In the genomic region with DNA sequence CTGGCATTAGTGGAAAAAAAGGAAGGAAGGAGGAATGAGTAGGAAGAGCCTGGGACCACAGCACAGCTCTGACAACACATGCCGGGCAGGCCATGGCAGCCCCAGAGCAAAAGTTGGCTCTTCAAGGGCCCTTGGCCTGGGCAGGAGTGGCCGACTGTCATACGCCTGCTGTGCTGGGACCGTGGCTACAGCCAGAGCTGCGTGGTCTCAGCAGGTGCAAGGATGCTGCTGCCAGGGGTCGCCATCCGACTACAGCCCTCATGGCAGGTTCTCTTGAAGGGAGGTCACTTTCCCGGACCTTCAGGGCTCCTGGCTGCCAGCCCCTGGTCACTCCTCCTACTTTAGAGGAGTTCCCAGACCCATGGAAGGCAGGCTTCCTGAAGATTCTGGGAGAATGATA, we compare ENCODE assay signal across 18 cellular contexts.
DNase-seq lines count a peak whose midpoint lies in the region; ATAC-seq and TF ChIP-seq lines count a peak whose summit lies in the region.
"Had no signal": no experiment of that assay in that cellular context is flagged by ENCODE, and none has a peak within 500 bp of the region (broad histone marks: within the 10 kb centered on the region; RNA-seq: fewer than 3 reads in every experiment).

No MANE protein-coding gene starts in this region.

- DNase-seq in activated CD4-positive, alpha-beta T cell treated with anti-CD3 and anti-CD28 coated beads, Interleukin-2, amount 10 ng/mL, durations not matched to agents 7 days and 5 days: no peak
- DNase-seq in activated CD4-positive, alpha-beta T cell treated with anti-CD3 and anti-CD28 coated beads for 1 hour: no peak
- DNase-seq in IMR-90: no peak
- no peak for DNase-seq in neuronal stem cell (ENCODE audit: low spot score)
- DNase-seq in stimulated activated CD4-positive, alpha-beta T cell treated with anti-CD3 and anti-CD28 coated beads, Interleukin-12 subunit alpha, Interleukin-12 subunit beta, amount 100 ng/mL, for 4 hours: no peak
- DNase-seq in gastrocnemius medialis: no peak
- DNase-seq: 8988T; AML-193; CD4-positive, CD25-positive, alpha-beta regulatory T cell; COR-L47; DMS153; DMS79 treated with DMSO at 0.1 percent for 48 hours; EL had no signal

- TF ChIP-seq RAD21 in IMR-90 (IDR thresholded peaks at IDR 0.05; ENCODE audit: low read length): no peak

- H3K18ac ChIP-seq in IMR-90 (ENCODE audit: low read depth, low read length) (no peak overlapping the region), neuronal stem cell (ENCODE audit: low read length) (peak overlapping the region; percentile 69)

- no peak overlapping the region for H2BK12ac ChIP-seq in neuronal stem cell (ENCODE audit: low read length)

- no peaks in the 10 kb centered on the region for H3K79me1 ChIP-seq in IMR-90 (ENCODE audit: low read depth in 1 of 2, low read length in 2 of 2)
- no peaks in the 10 kb centered on the region for H3K79me1 ChIP-seq in neuronal stem cell (ENCODE audit: low read depth, low read length)

- no peak overlapping the region for H3K56ac ChIP-seq in IMR-90 (ENCODE audit: extremely low read depth, insufficient read depth, low read length)

- H3K4ac ChIP-seq in IMR-90 (ENCODE audit: low read depth, low read length): no peak overlapping the region
- no peak overlapping the region for H3K4ac ChIP-seq in neuronal stem cell (ENCODE audit: low read length)

- dilution Hi-C loops in IMR-90 (cut with HindIII; ENCODE audit: low sequenced_read_pairs, unreplicated experiment): no loop called here

- H3K27me3 ChIP-seq in IMR-90 (ENCODE audit: control insufficient read depth, insufficient read depth, low read length) (0 out of 2 replicates have a peak, but pooled peaks cover 3% of the 10 kb centered on the region), neuronal stem cell (ENCODE audit: control insufficient read depth in 3 of 3, insufficient read depth in 3 of 3, low read depth in 1 of 3, low read length in 3 of 3) (no peaks in the 10 kb centered on the region), gastrocnemius medialis (no peaks in the 10 kb centered on the region)
- H3K27me3 ChIP-seq: BLaER1 had no signal

- H3K14ac ChIP-seq in IMR-90 (replicated peaks; ENCODE audit: low read depth, low read length) (no peak overlapping the region), neuronal stem cell (ENCODE audit: low read length) (no peak overlapping the region)

- H3K4me2 ChIP-seq in IMR-90 (ENCODE audit: low read depth, low read length): no peak overlapping the region
- no peak overlapping the region for H3K4me2 ChIP-seq in neuronal stem cell (ENCODE audit: insufficient read depth, low read length, poor library complexity, severe bottlenecking)
- H3K4me2 ChIP-seq: BLaER1 had no signal

- H4K5ac ChIP-seq in IMR-90 (ENCODE audit: low read depth, low read length): no peak overlapping the region

- H2BK20ac ChIP-seq in IMR-90 (ENCODE audit: low read depth, low read length): no peak overlapping the region

- no peaks in the 10 kb centered on the region for H3K9me1 ChIP-seq in IMR-90 (ENCODE audit: insufficient read depth, low read length)

- no peak overlapping the region for H3K9ac ChIP-seq in IMR-90 (ENCODE audit: low read depth, low read length)
- H3K9ac ChIP-seq in neuronal stem cell (ENCODE audit: low read depth, low read length, poor library complexity): no peak overlapping the region
- H3K9ac ChIP-seq: BLaER1 had no signal

- BruUV-seq in IMR-90 (replicated peaks; lab: Mats Ljungman, UMichigan): no TSS peak

- H3K4me1 ChIP-seq in IMR-90 (ENCODE audit: control insufficient read depth, insufficient read depth, low read length): no peaks in the 10 kb centered on the region
- H3K4me1 ChIP-seq in neuronal stem cell (ENCODE audit: control insufficient read depth in 2 of 2, insufficient read depth in 1 of 2, low read depth in 1 of 2, low read length in 2 of 2): no peaks in the 10 kb centered on the region
- H3K4me1 ChIP-seq in gastrocnemius medialis: no peaks in the 10 kb centered on the region
- H3K4me1 ChIP-seq: BLaER1 had no signal

- H3K27ac ChIP-seq in IMR-90 (ENCODE audit: insufficient read depth, low read length) (no peak overlapping the region), neuronal stem cell (replicated peaks; ENCODE audit: low read length) (no peak overlapping the region), gastrocnemius medialis (no peak overlapping the region)
- H3K27ac ChIP-seq: BLaER1, HL-60 had no signal

- no peaks in the 10 kb centered on the region for H3K36me3 ChIP-seq in IMR-90 (ENCODE audit: control insufficient read depth, insufficient read depth, low read length)
- H3K36me3 ChIP-seq in neuronal stem cell (replicated peaks in 1 of 2; ENCODE audit: control insufficient read depth in 2 of 2, insufficient read depth in 2 of 2, low read length in 2 of 2): no peaks in the 10 kb centered on the region
- no peaks in the 10 kb centered on the region for H3K36me3 ChIP-seq in gastrocnemius medialis
- H3K36me3 ChIP-seq: BLaER1 had no signal

- no peak overlapping the region for H2AK5ac ChIP-seq in IMR-90 (ENCODE audit: low read depth, low read length)
- no peak overlapping the region for H2AK5ac ChIP-seq in neuronal stem cell (ENCODE audit: low read depth, low read length)

- H4K20me1 ChIP-seq in IMR-90 (ENCODE audit: insufficient read depth, low read length): no peaks in the 10 kb centered on the region
- H4K20me1 ChIP-seq: BLaER1 had no signal

- peaks cover 22% of the 10 kb centered on the region for H3K36me3 Mint-ChIP-seq in activated CD4-positive, alpha-beta T cell treated with anti-CD3 and anti-CD28 coated beads, Interleukin-2, amount 10 ng/mL, durations not matched to agents 7 days and 5 days (ENCODE audit: low read depth)
- H3K36me3 Mint-ChIP-seq in dendritic cell treated with granulocyte-macrophage colony-stimulating factor and Interleukin-4, amounts not matched to agents 40 ng/mL and 50 ng/mL, for 4 days (ENCODE audit: low read depth): no peaks in the 10 kb centered on the region
- H3K36me3 Mint-ChIP-seq: CD4-positive, CD25-positive, alpha-beta regulatory T cell had no signal

- peaks cover 11% of the 10 kb centered on the region for H3K4me1 Mint-ChIP-seq in activated CD4-positive, alpha-beta T cell treated with anti-CD3 and anti-CD28 coated beads, Interleukin-2, amount 10 ng/mL, durations not matched to agents 7 days and 5 days
- peaks cover 39% of the 10 kb centered on the region for H3K4me1 Mint-ChIP-seq in dendritic cell treated with granulocyte-macrophage colony-stimulating factor and Interleukin-4, amounts not matched to agents 40 ng/mL and 50 ng/mL, for 4 days (ENCODE audit: low read depth)

- peak overlapping the region; percentile 19 for H2AFZ ChIP-seq in IMR-90 (replicated peaks; ENCODE audit: low read length, poor library complexity)
- H2AFZ ChIP-seq in neuronal stem cell (ENCODE audit: low read length): no peak overlapping the region

- no peaks in the 10 kb centered on the region for H3K27me3 Mint-ChIP-seq in activated CD4-positive, alpha-beta T cell treated with anti-CD3 and anti-CD28 coated beads, Interleukin-2, amount 10 ng/mL, durations not matched to agents 7 days and 5 days
- H3K27me3 Mint-ChIP-seq in dendritic cell treated with granulocyte-macrophage colony-stimulating factor and Interleukin-4, amounts not matched to agents 40 ng/mL and 50 ng/mL, for 4 days: no peaks in the 10 kb centered on the region
- H3K27me3 Mint-ChIP-seq: CD4-positive, CD25-positive, alpha-beta regulatory T cell had no signal

- intact Hi-C loops in IMR-90 (cut with micrococcal nuclease): no loop called here
- intact Hi-C loops in dendritic cell treated with granulocyte-macrophage colony-stimulating factor and Interleukin-4, amounts not matched to agents 40 ng/mL and 50 ng/mL, for 4 days (cut with micrococcal nuclease): no loop called here
- intact Hi-C loops in gastrocnemius medialis (cut with DNase I; ENCODE audit: low total_unique reads): no loop called here

- no peak for ATAC-seq in IMR-90 (ENCODE audit: low read depth)
- no peak for ATAC-seq in GM18519 (IDR thresholded peaks at IDR 0.05; ENCODE audit: low FRiP score, unreplicated experiment)
- ATAC-seq in gastrocnemius medialis: no peak
- ATAC-seq: HCT116 had no signal

- H3K4me3 ChIP-seq in IMR-90 (ENCODE audit: insufficient read depth, low read depth, low read length): no peak overlapping the region
- no peak overlapping the region for H3K4me3 ChIP-seq in neuronal stem cell (ENCODE audit: low read length in 2 of 2)
- H3K4me3 ChIP-seq in gastrocnemius medialis: no peak overlapping the region
- H3K4me3 ChIP-seq: BLaER1 had no signal

- H3K23ac ChIP-seq in IMR-90 (ENCODE audit: low read depth, low read length) (no peak overlapping the region), neuronal stem cell (ENCODE audit: low read depth, low read length, poor library complexity) (no peak overlapping the region)

- H3K9me3 ChIP-seq in IMR-90 (ENCODE audit: control insufficient read depth, insufficient read depth, low read length): 0 out of 2 replicates have a peak, but pooled peaks cover 2% of the 10 kb centered on the region
- H3K9me3 ChIP-seq in neuronal stem cell (replicated peaks in 1 of 2; ENCODE audit: control insufficient read depth in 2 of 2, insufficient read depth in 1 of 2, low read depth in 1 of 2, low read length in 2 of 2): peaks cover 0 to 2% of the 10 kb centered on the region in 2 donors
- H3K9me3 ChIP-seq in gastrocnemius medialis: no peaks in the 10 kb centered on the region

- H2BK5ac ChIP-seq in IMR-90 (ENCODE audit: low read depth, low read length, poor library complexity, severe bottlenecking) (no peak overlapping the region), neuronal stem cell (ENCODE audit: low read length) (no peak overlapping the region)

- H2BK15ac ChIP-seq in IMR-90 (ENCODE audit: low read depth, low read length): no peak overlapping the region
- H2BK15ac ChIP-seq in neuronal stem cell (ENCODE audit: low read length): no peak overlapping the region

- H3K9me3 Mint-ChIP-seq in activated CD4-positive, alpha-beta T cell treated with anti-CD3 and anti-CD28 coated beads, Interleukin-2, amount 10 ng/mL, durations not matched to agents 7 days and 5 days: peaks cover 25% of the 10 kb centered on the region
- H3K9me3 Mint-ChIP-seq in dendritic cell treated with granulocyte-macrophage colony-stimulating factor and Interleukin-4, amounts not matched to agents 40 ng/mL and 50 ng/mL, for 4 days: peaks cover 9% of the 10 kb centered on the region

- in situ Hi-C loops in IMR-90 (cut with MboI; ENCODE audit: low sequenced_read_pairs): no loop called here
- in situ Hi-C loops in gastrocnemius medialis (cut with MboI; ENCODE audit: low sequenced_read_pairs in 4 of 4): no loop called here

- H3K4me3 Mint-ChIP-seq in activated CD4-positive, alpha-beta T cell treated with anti-CD3 and anti-CD28 coated beads, Interleukin-2, amount 10 ng/mL, durations not matched to agents 7 days and 5 days: no peak overlapping the region
- H3K4me3 Mint-ChIP-seq in dendritic cell treated with granulocyte-macrophage colony-stimulating factor and Interleukin-4, amounts not matched to agents 40 ng/mL and 50 ng/mL, for 4 days: no peak overlapping the region

- no peak overlapping the region for H4K8ac ChIP-seq in IMR-90 (ENCODE audit: low read depth in 2 of 2, low read length in 2 of 2)
- H4K8ac ChIP-seq in neuronal stem cell (ENCODE audit: low read depth, low read length): no peak overlapping the region

- peak overlapping the region; percentile 57 for H3K27ac Mint-ChIP-seq in activated CD4-positive, alpha-beta T cell treated with anti-CD3 and anti-CD28 coated beads, Interleukin-2, amount 10 ng/mL, durations not matched to agents 7 days and 5 days
- peak overlapping the region; percentile 10 for H3K27ac Mint-ChIP-seq in dendritic cell treated with granulocyte-macrophage colony-stimulating factor and Interleukin-4, amounts not matched to agents 40 ng/mL and 50 ng/mL, for 4 days

- CTCF ChIA-PET in activated CD4-positive, alpha-beta T cell treated with anti-CD3 and anti-CD28 coated beads, Interleukin-2, amount 10 ng/mL, durations not matched to agents 7 days and 5 days (lab: Charles Lee): interaction anchor here (1.0 kb wide), 1 partner anchor 88 kb away, joined by 3 read pairs; no protein-coding TSS in a partner anchor
- CTCF ChIA-PET in IMR-90 (lab: Yijun Ruan, JAX): no interaction called here

- no peak for TF ChIP-seq POLR2A in IMR-90 (IDR thresholded peaks at IDR 0.05; ENCODE audit: low read depth, low read length)
- TF ChIP-seq POLR2A in gastrocnemius medialis (IDR thresholded peaks at IDR 0.05): no peak

- no peak overlapping the region for H4K91ac ChIP-seq in IMR-90 (ENCODE audit: insufficient read depth, low read depth, low read length)
- H4K91ac ChIP-seq in neuronal stem cell (ENCODE audit: low read depth, low read length, poor library complexity): no peak overlapping the region

- no peak overlapping the region for H2AK9ac ChIP-seq in IMR-90 (replicated peaks; ENCODE audit: low read depth, low read length, poor library complexity)

- TF ChIP-seq CTCF in IMR-90 (conservative IDR thresholded peaks at IDR 0.05; ENCODE audit: low read depth, low read length): no peak
- no peak for TF ChIP-seq CTCF in gastrocnemius medialis (IDR thresholded peaks at IDR 0.05 in 4 of 5, conservative IDR thresholded peaks at IDR 0.05 in 1 of 5)

- H2BK120ac ChIP-seq in IMR-90 (ENCODE audit: low read depth, low read length): no peak overlapping the region
- H2BK120ac ChIP-seq in neuronal stem cell (ENCODE audit: low read depth, low read length): no peak overlapping the region

- 100% methylated on average over 1 of the region's 8 CpGs; no CpG with 5 or more reads in 1 of the 2 experiments for WGBS in IMR-90 (ENCODE audit: extremely low coverage in 2 of 2, insufficient read length in 1 of 2), 2 experiments
- no CpG with 5 or more reads among the region's 8 CpGs for WGBS in neuronal stem cell (ENCODE audit: extremely low coverage in 2 of 2, insufficient read length in 2 of 2, insufficient replicate concordance in 1 of 2), 2 donors

- POLR2A ChIA-PET in activated CD4-positive, alpha-beta T cell treated with anti-CD3 and anti-CD28 coated beads, Interleukin-2, amount 10 ng/mL, durations not matched to agents 7 days and 5 days (lab: Charles Lee): no interaction called here
- POLR2A ChIA-PET in IMR-90 (lab: Charles Lee; ENCODE audit: unreplicated experiment): no interaction called here
